In the genomic region with DNA sequence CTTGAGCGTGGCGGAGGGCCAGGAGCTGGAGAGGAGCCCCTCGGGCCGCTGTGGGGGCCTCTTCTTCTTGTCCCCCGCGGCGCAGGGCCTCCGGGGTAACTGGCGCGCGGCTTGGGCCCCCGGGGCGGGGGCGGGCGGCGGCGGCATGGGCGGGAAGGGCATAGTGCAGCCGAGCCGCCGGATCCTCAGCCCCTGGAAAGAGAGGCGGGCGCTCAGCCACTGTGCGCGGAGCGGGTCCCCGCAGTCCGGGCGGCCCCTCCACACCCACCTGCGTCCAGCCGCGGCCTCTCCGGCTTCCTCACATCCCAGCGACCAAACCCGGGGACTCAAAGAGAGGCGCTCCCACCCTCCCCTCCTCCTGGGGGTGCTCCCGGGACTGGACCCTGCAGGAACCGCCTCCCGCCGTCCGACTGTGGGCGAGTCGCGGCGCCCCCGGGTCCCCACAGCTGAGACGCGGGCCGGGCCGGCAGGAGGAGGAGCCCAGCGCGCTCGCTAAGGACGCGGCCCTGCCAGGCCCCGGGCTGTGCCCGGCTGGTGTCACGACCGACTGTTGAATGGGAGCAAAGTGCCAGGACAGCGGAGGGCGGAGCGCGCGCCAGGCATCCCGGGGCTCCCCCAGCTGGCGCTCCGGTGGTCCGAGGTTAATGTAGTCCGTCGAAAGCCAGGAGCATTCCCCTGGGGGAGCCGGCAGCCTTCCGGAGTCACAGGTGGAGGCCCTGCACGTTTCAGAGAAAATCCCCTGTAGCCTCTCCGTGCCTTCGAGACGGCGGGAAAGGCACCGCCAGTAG, we compare ENCODE assay signal across 2 cellular contexts.
TF ChIP-seq lines count a peak whose summit lies in the region.

PRR18 (minus strand) TSS at position 412 of the 788 bp plus-strand sequence; CDS start at position 162, 250 bp downstream.

TF ChIP-seq in liver, 16 proteins besides CTCF, POLR2A, EP300 and RAD21 (continued from another document):
- TF ChIP-seq, protein P1, sequence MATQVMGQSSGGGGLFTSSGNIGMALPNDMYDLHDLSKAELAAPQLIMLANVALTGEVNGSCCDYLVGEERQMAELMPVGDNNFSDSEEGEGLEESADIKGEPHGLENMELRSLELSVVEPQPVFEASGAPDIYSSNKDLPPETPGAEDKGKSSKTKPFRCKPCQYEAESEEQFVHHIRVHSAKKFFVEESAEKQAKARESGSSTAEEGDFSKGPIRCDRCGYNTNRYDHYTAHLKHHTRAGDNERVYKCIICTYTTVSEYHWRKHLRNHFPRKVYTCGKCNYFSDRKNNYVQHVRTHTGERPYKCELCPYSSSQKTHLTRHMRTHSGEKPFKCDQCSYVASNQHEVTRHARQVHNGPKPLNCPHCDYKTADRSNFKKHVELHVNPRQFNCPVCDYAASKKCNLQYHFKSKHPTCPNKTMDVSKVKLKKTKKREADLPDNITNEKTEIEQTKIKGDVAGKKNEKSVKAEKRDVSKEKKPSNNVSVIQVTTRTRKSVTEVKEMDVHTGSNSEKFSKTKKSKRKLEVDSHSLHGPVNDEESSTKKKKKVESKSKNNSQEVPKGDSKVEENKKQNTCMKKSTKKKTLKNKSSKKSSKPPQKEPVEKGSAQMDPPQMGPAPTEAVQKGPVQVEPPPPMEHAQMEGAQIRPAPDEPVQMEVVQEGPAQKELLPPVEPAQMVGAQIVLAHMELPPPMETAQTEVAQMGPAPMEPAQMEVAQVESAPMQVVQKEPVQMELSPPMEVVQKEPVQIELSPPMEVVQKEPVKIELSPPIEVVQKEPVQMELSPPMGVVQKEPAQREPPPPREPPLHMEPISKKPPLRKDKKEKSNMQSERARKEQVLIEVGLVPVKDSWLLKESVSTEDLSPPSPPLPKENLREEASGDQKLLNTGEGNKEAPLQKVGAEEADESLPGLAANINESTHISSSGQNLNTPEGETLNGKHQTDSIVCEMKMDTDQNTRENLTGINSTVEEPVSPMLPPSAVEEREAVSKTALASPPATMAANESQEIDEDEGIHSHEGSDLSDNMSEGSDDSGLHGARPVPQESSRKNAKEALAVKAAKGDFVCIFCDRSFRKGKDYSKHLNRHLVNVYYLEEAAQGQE (IDR thresholded peaks at IDR 0.05), result no peak
- TF ChIP-seq GABPA (IDR thresholded peaks at IDR 0.05 in 1 of 2, conservative IDR thresholded peaks at IDR 0.05 in 1 of 2) (no peak), RXRA (IDR thresholded peaks at IDR 0.05) (no peak), JUND (IDR thresholded peaks at IDR 0.05) (no peak), ATF3 (IDR thresholded peaks at IDR 0.05) (no peak)

TF ChIP-seq in HEK293T, 16 proteins besides CTCF, POLR2A, EP300 and RAD21 (continued from another document):
- TF ChIP-seq SUZ12 (IDR thresholded peaks at IDR 0.05) (no peak), FOXM1 (IDR thresholded peaks at IDR 0.05; ENCODE audit: borderline replicate concordance) (no peak), ZNF384 (IDR thresholded peaks at IDR 0.05) (no peak), SP1 (IDR thresholded peaks at IDR 0.05) (no peak), TARDBP (IDR thresholded peaks at IDR 0.05) (no peak), ELF4 (IDR thresholded peaks at IDR 0.05) (no peak), L3MBTL2 (conservative IDR thresholded peaks at IDR 0.05) (no peak), FOXA1 (IDR thresholded peaks at IDR 0.05) (no peak), HDGF (IDR thresholded peaks at IDR 0.05; ENCODE audit: borderline replicate concordance) (no peak), BHLHE40 (IDR thresholded peaks at IDR 0.05; ENCODE audit: borderline replicate concordance) (no peak)
TF ChIP-seq in HEK293T: peak in this region for 0.
